21 cellular contexts compared by ENCODE assay signal in the genomic region with DNA sequence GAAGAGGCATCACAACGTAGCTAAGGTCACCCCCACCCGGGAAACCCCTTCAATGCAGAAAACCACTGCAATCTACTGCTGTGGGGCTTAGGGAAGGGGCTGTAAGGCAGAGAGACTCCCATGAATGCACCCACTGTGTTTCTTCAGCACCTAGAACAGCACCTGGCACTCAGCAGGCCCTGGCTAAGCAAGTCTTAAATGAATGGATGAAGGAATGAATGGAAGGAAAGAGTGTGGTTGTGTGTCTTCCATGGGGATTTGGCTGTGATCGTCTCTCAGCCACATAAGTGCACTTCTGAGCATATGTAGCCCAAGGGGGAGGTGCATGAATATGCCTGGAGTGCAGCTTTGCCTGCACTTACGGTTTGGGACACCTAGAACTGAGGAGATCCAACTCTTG. TPM values are rescaled to one million over a fixed set of nuclear protein-coding genes. Genes with fewer than 3 reads are reported as not detected.
DNase-seq lines count a peak whose midpoint lies in the region; ATAC-seq, FAIRE-seq and TF ChIP-seq lines count a peak whose summit lies in the region.
"Had no signal": no experiment of that assay in that cellular context is flagged by ENCODE, and none has a peak within 500 bp of the region (broad histone marks: within the 10 kb centered on the region; RNA-seq: fewer than 3 reads in every experiment).

No MANE protein-coding gene starts in this region.

- no peak for DNase-seq in HCT116 (ENCODE audit: low read depth, low spot score)
- DNase-seq in K562 (ENCODE audit: extremely low read depth in 1 of 4, low spot score in 3 of 4): no peak
- no peak for DNase-seq in activated T-cell treated with anti-CD3 and anti-CD28 coated beads, Interleukin-2, amount 50 U/mL, for 72 hours
- DNase-seq: AML-193; C1 segment of cervical spinal cord; Caco-2; CD8-positive, alpha-beta T cell; MM.1S; NCI-H2029; NCI-H446; NCI-H524 treated with DMSO at 0.1 percent for 48 hours; NCI-H774; SIG-M5; T-helper 17 cell had no signal

- H2AFZ ChIP-seq in HCT116 (ENCODE audit: low read depth, low read length, poor library complexity, severe bottlenecking): no peak overlapping the region
- no peak overlapping the region for H2AFZ ChIP-seq in K562 (ENCODE audit: low read depth, low read length)

- in situ Hi-C loops in K562 (cut with MboI): no loop called here

- H3K4me1 Mint-ChIP-seq in activated T-cell treated with anti-CD3 and anti-CD28 coated beads, Interleukin-2, amount 50 U/mL, for 72 hours (ENCODE audit: low read depth): peaks cover 32% of the 10 kb centered on the region

- H3K27ac ChIP-seq in HCT116 (ENCODE audit: low read depth, low read length) (no peak overlapping the region), K562 (ENCODE audit: extremely low read depth, low read depth, low read length) (no peak overlapping the region)
- H3K27ac ChIP-seq: A549, KMS-11, SK-N-MC had no signal

- TF ChIP-seq EP300 in K562 (IDR thresholded peaks at IDR 0.05; ENCODE audit: low read length): no peak

- peaks cover 2% of the 10 kb centered on the region for H3K9me1 ChIP-seq in K562 (ENCODE audit: control insufficient read depth, insufficient read depth, low read length)

- TF ChIP-seq POLR2A in HCT116 (IDR thresholded peaks at IDR 0.05; ENCODE audit: borderline replicate concordance, extremely low read depth, insufficient read depth, insufficient read length) (no peak), K562 (conservative IDR thresholded peaks at IDR 0.05) (no peak)

- H3K27me3 ChIP-seq in HCT116 (ENCODE audit: insufficient read depth, low read length) (no peaks in the 10 kb centered on the region), K562 (ENCODE audit: control insufficient read depth in 2 of 2, insufficient read depth in 2 of 2, low read length in 2 of 2) (no peaks in the 10 kb centered on the region)

- H3K9me2 ChIP-seq in HCT116 (ENCODE audit: insufficient read depth): no peaks in the 10 kb centered on the region

- H3K4me3 ChIP-seq in HCT116 (replicated peaks in 1 of 2; ENCODE audit: low read depth in 1 of 2, low read length in 2 of 2) (no peak overlapping the region), K562 (no peak overlapping the region)
- H3K4me3 ChIP-seq: A549, SK-N-MC had no signal

- no peak overlapping the region for H3K4me3 Mint-ChIP-seq in activated T-cell treated with anti-CD3 and anti-CD28 coated beads, Interleukin-2, amount 50 U/mL, for 72 hours
- H3K4me3 Mint-ChIP-seq: CD8-positive, alpha-beta T cell; T-helper 17 cell had no signal

- TF ChIP-seq CTCF in HCT116 (IDR thresholded peaks at IDR 0.05 in 2 of 3, conservative IDR thresholded peaks at IDR 0.05 in 1 of 3; ENCODE audit: borderline replicate concordance in 1 of 3, insufficient read depth in 1 of 3, low read depth in 2 of 3, low read length in 2 of 3) (no peak), K562 (IDR thresholded peaks at IDR 0.05 in 2 of 3, conservative IDR thresholded peaks at IDR 0.05 in 1 of 3; ENCODE audit: insufficient read depth in 2 of 3, low read depth in 1 of 3, low read length in 3 of 3) (no peak)

- CTCF ChIA-PET in HCT116 (lab: Charles Lee): no interaction called here
- CTCF ChIA-PET in K562 (lab: Yijun Ruan, JAX; ENCODE audit: low intra/inter-chr PET ratio): no interaction called here

- peaks cover 4 to 6% of the 10 kb centered on the region in 2 donors for H3K36me3 Mint-ChIP-seq in activated T-cell treated with anti-CD3 and anti-CD28 coated beads, Interleukin-2, amount 50 U/mL, for 72 hours (ENCODE audit: insufficient read depth in 2 of 2)

- BruUV-seq in HCT116 (replicated peaks; lab: Mats Ljungman, UMichigan) (no TSS peak), K562 (replicated peaks; lab: Mats Ljungman, UMichigan) (no TSS peak)

- H3K27me3 Mint-ChIP-seq in activated T-cell treated with anti-CD3 and anti-CD28 coated beads, Interleukin-2, amount 50 U/mL, for 72 hours (ENCODE audit: low read depth): no peaks in the 10 kb centered on the region
- H3K27me3 Mint-ChIP-seq: T-helper 17 cell had no signal

- H4K20me1 ChIP-seq in HCT116 (ENCODE audit: insufficient read depth) (no peaks in the 10 kb centered on the region), K562 (replicated peaks; ENCODE audit: control insufficient read depth, insufficient read depth, low read length) (no peaks in the 10 kb centered on the region)

- no peak overlapping the region for H3K4me2 ChIP-seq in HCT116 (ENCODE audit: low read length)
- no peak overlapping the region for H3K4me2 ChIP-seq in K562 (ENCODE audit: insufficient read depth, low read length)
- H3K4me2 ChIP-seq: A549, KMS-11 had no signal

- POLR2A ChIA-PET in HCT116 (lab: Charles Lee): no interaction called here
- POLR2A ChIA-PET in K562 (lab: Yijun Ruan, JAX): interaction anchor here (0.7 kb wide), 1 partner anchor 10 kb away, joined by 5 read pairs; a partner anchor contains a TSS

- ATAC-seq in HCT116 (no peak), K562 (no peak), HG02763 (IDR thresholded peaks at IDR 0.05; ENCODE audit: unreplicated experiment) (no peak)
- ATAC-seq in activated T-cell treated with anti-CD3 and anti-CD28 coated beads, Interleukin-2, amount 50 U/mL, for 72 hours (replicated peaks in 1 of 2): no peak
- ATAC-seq: A549; CD8-positive, alpha-beta T cell; T-helper 17 cell had no signal

- H3K9me3 ChIP-seq in HCT116 (ENCODE audit: control insufficient read depth in 1 of 2, insufficient read depth in 1 of 2, low read depth in 1 of 2, low read length in 2 of 2) (peaks cover 3 to 10% of the 10 kb centered on the region in 2 experiments; a peak in 2 of 4 replicates), K562 (replicated peaks; ENCODE audit: control insufficient read depth, insufficient read depth, low read depth, low read length) (peaks cover 3% of the 10 kb centered on the region; the same call in 1 of the 2 replicates)
- H3K9me3 ChIP-seq: Caco-2 had no signal

- H3K9ac ChIP-seq in HCT116 (ENCODE audit: low read length) (no peak overlapping the region), K562 (ENCODE audit: insufficient read depth in 1 of 2, low read depth in 2 of 2, low read length in 2 of 2) (no peak overlapping the region)
- H3K9ac ChIP-seq: KMS-11 had no signal

- no peak for FAIRE-seq in K562 (lab: Jason Lieb, UNC)
- FAIRE-seq: A549, G401.6, HTR-8/SVneo, RCC 7860 had no signal

- H3K27ac Mint-ChIP-seq in activated T-cell treated with anti-CD3 and anti-CD28 coated beads, Interleukin-2, amount 50 U/mL, for 72 hours: no peak overlapping the region
- H3K27ac Mint-ChIP-seq: CD8-positive, alpha-beta T cell had no signal

- 56% methylated on average over 4 of the region's 4 CpGs for WGBS in K562 (ENCODE audit: insufficient coverage, low coverage, missing lambda C conversion rate)

- TF ChIP-seq RAD21 in HCT116 (IDR thresholded peaks at IDR 0.05; ENCODE audit: low read depth) (no peak), K562 (CRISPR knock-in tag; conservative IDR thresholded peaks at IDR 0.05 in 1 of 2, IDR thresholded peaks at IDR 0.05 in 1 of 2) (no peak)

- H3K79me2 ChIP-seq in HCT116 (ENCODE audit: insufficient read depth, low read length) (0 out of 2 replicates have a peak, but pooled peaks cover 9% of the 10 kb centered on the region), K562 (ENCODE audit: control insufficient read depth, insufficient read depth, low read length) (no peaks in the 10 kb centered on the region)

- H3K4me1 ChIP-seq in HCT116 (ENCODE audit: control insufficient read depth in 1 of 2, insufficient read depth in 2 of 2, low read length in 2 of 2) (peaks cover 11 to 35% of the 10 kb centered on the region in 2 experiments), K562 (replicated peaks in 1 of 2; ENCODE audit: control insufficient read depth in 2 of 2, insufficient read depth in 2 of 2, low read length in 2 of 2) (peaks cover 28 to 39% of the 10 kb centered on the region in 2 experiments)

- intact Hi-C loops in HCT116 (cut with micrococcal nuclease): no loop called here
- intact Hi-C loops in K562 (cut with micrococcal nuclease): no loop called here

- H3K36me3 ChIP-seq in HCT116 (ENCODE audit: control insufficient read depth in 1 of 2, insufficient read depth in 2 of 2, low read length in 2 of 2): no peaks in the 10 kb centered on the region
- no peaks in the 10 kb centered on the region for H3K36me3 ChIP-seq in K562 (ENCODE audit: control insufficient read depth, insufficient read depth, low read length)

- RAD21 ChIA-PET in HCT116 (lab: Charles Lee; ENCODE audit: low non-redundant PET in 1 of 2, low total read pairs in 2 of 2, uncharacterized antibody in 2 of 2, unreplicated experiment in 2 of 2): no interaction called here

- H3K9me3 Mint-ChIP-seq in activated T-cell treated with anti-CD3 and anti-CD28 coated beads, Interleukin-2, amount 50 U/mL, for 72 hours: peaks cover 2% of the 10 kb centered on the region in 2 donors

RNA-seq across cellular contexts. Expression of a gene that starts 2.9 kb away (rescaled TPM):
- total RNA-seq in HCT116 (2021; ENCODE audit: unreplicated experiment) (7.7 TPM), K562 (2014; rRNA removed) (3.6 and 3.7 TPM in 2 replicates), K562 (2014; rRNA removed; fragmentation: Illumina TruSeq; extraction: Trizol) (3.1 and 3.9 TPM in 2 replicates), K562 (2015; rRNA removed; fragmentation: Illumina TruSeq; extraction: Trizol) (3.9 and 4.7 TPM in 2 replicates), K562 (2021) (5.9 and 7.6 TPM in 2 replicates)
- 7.1 and 9.6 TPM in 2 replicates for polyA plus RNA-seq in HCT116 (2012)
- total RNA-seq in K562 (2011; cell fraction: chromatin; rRNA removed; ENCODE audit: low replicate concordance): 35.6 and 69.3 TPM in 2 replicates
- total RNA-seq in K562 (2011; cell fraction: nucleolus; rRNA removed): 24.6 and 29.0 TPM in 2 replicates
- 35.5 and 35.6 TPM in 2 replicates for total RNA-seq in K562 (2011; cell fraction: nucleoplasm; rRNA removed)
- polyA plus RNA-seq in K562 (2011; rRNA removed) (6.8 and 9.4 TPM in 2 replicates), K562 (2014; fragmentation: Illumina TruSeq; extraction: Trizol) (8.9 and 10.1 TPM in 2 replicates), K562 (2014; fragmentation: Nextera tagmentation; extraction: Ambion mirVana) (1 to 10 TPM in 1 of 2 experiments, under 1 TPM in 1; 0.68 to 2.5 TPM), K562 (2014; rRNA removed) (6.8 and 8.6 TPM in 2 replicates)
- polyA plus RNA-seq in K562 (2011; cell fraction: cytosol; rRNA removed): 5.8 and 5.9 TPM in 2 replicates
- polyA plus RNA-seq in K562 (2011; cell fraction: nucleus; rRNA removed): 52.3 and 65.7 TPM in 2 replicates
- 13.1 and 29.9 TPM in 2 replicates for polyA plus RNA-seq in K562 (2012)
- 2.1 and 3.3 TPM in 2 replicates for polyA minus RNA-seq in K562 (2011; rRNA and poly(A)+ RNA removed)
- polyA minus RNA-seq in K562 (2011; cell fraction: cytosol; rRNA and poly(A)+ RNA removed): not detected in 2 replicates
- 14.4 and 14.7 TPM in 2 replicates for polyA minus RNA-seq in K562 (2011; cell fraction: nucleus; rRNA and poly(A)+ RNA removed)
- 10 to 100 TPM; 27.9 to 30.7 TPM for total RNA-seq in activated T-cell treated with anti-CD3 and anti-CD28 coated beads, Interleukin-2, amount 50 U/mL, for 72 hours

RNA-seq across cellular contexts. Expression of a gene that starts 3.1 kb away (rescaled TPM):
- total RNA-seq in HCT116 (2021; ENCODE audit: unreplicated experiment) (55.9 TPM), K562 (2014; rRNA removed) (63.3 and 68.9 TPM in 2 replicates), K562 (2014; rRNA removed; fragmentation: Illumina TruSeq; extraction: Trizol) (21.2 and 26.1 TPM in 2 replicates), K562 (2015; rRNA removed; fragmentation: Illumina TruSeq; extraction: Trizol) (32.0 and 33.7 TPM in 2 replicates), K562 (2021) (44.1 and 45.6 TPM in 2 replicates)
- polyA plus RNA-seq in HCT116 (2012): 112 and 115 TPM in 2 replicates
- total RNA-seq in K562 (2011; cell fraction: chromatin; rRNA removed; ENCODE audit: low replicate concordance): 24.9 and 71.9 TPM in 2 replicates
- 125 and 126 TPM in 2 replicates for total RNA-seq in K562 (2011; cell fraction: nucleolus; rRNA removed)
- 67.8 and 77.4 TPM in 2 replicates for total RNA-seq in K562 (2011; cell fraction: nucleoplasm; rRNA removed)
- polyA plus RNA-seq in K562 (2011; rRNA removed) (57.7 and 68.8 TPM in 2 replicates), K562 (2014; fragmentation: Illumina TruSeq; extraction: Trizol) (72.6 and 73.2 TPM in 2 replicates), K562 (2014; fragmentation: Nextera tagmentation; extraction: Ambion mirVana) (10 to 100 TPM; 21.3 to 27.3 TPM), K562 (2014; rRNA removed) (81.5 and 83.8 TPM in 2 replicates)
- polyA plus RNA-seq in K562 (2011; cell fraction: cytosol; rRNA removed): 179 and 221 TPM in 2 replicates
- 92.4 and 97.3 TPM in 2 replicates for polyA plus RNA-seq in K562 (2011; cell fraction: nucleus; rRNA removed)
- 57.1 and 57.4 TPM in 2 replicates for polyA plus RNA-seq in K562 (2012)
- 30.4 and 35.1 TPM in 2 replicates for polyA minus RNA-seq in K562 (2011; rRNA and poly(A)+ RNA removed)
- polyA minus RNA-seq in K562 (2011; cell fraction: cytosol; rRNA and poly(A)+ RNA removed): 26.4 and 28.5 TPM in 2 replicates
- polyA minus RNA-seq in K562 (2011; cell fraction: nucleus; rRNA and poly(A)+ RNA removed): 4.7 and 11.6 TPM in 2 replicates
- total RNA-seq in activated T-cell treated with anti-CD3 and anti-CD28 coated beads, Interleukin-2, amount 50 U/mL, for 72 hours: 10 to 100 TPM; 60.4 to 64.7 TPM

RNA-seq across cellular contexts. Expression of a gene that starts 6.1 kb away (rescaled TPM):
- total RNA-seq in HCT116 (2021; ENCODE audit: unreplicated experiment) (23.2 TPM), K562 (2014; rRNA removed) (4.4 and 11.2 TPM in 2 replicates), K562 (2014; rRNA removed; fragmentation: Illumina TruSeq; extraction: Trizol) (1.8 and 2.1 TPM in 2 replicates), K562 (2015; rRNA removed; fragmentation: Illumina TruSeq; extraction: Trizol) (2.6 and 3.1 TPM in 2 replicates), K562 (2021) (15.9 and 17.6 TPM in 2 replicates)
- polyA plus RNA-seq in HCT116 (2012): 23.7 and 29.8 TPM in 2 replicates
- 8.1 and 27.1 TPM in 2 replicates for total RNA-seq in K562 (2011; cell fraction: chromatin; rRNA removed; ENCODE audit: low replicate concordance)
- total RNA-seq in K562 (2011; cell fraction: nucleolus; rRNA removed): 25.7 and 35.0 TPM in 2 replicates
- 21.9 and 29.8 TPM in 2 replicates for total RNA-seq in K562 (2011; cell fraction: nucleoplasm; rRNA removed)
- polyA plus RNA-seq in K562 (2011; rRNA removed) (3.4 and 6.3 TPM in 2 replicates), K562 (2014; fragmentation: Illumina TruSeq; extraction: Trizol) (8.1 and 12.8 TPM in 2 replicates), K562 (2014; fragmentation: Nextera tagmentation; extraction: Ambion mirVana) (under 1 TPM; 0.49 TPM), K562 (2014; rRNA removed) (8.6 and 10.0 TPM in 2 replicates)
- polyA plus RNA-seq in K562 (2011; cell fraction: cytosol; rRNA removed): 5.2 and 13.0 TPM in 2 replicates
- 21.6 and 30.6 TPM in 2 replicates for polyA plus RNA-seq in K562 (2011; cell fraction: nucleus; rRNA removed)
- 16.0 and 16.8 TPM in 2 replicates for polyA plus RNA-seq in K562 (2012)
- 1.1 and 2.5 TPM in 2 replicates for polyA minus RNA-seq in K562 (2011; rRNA and poly(A)+ RNA removed)
- polyA minus RNA-seq in K562 (2011; cell fraction: cytosol; rRNA and poly(A)+ RNA removed): 6.1 and 10.4 TPM in 2 replicates
- 7.2 and 8.5 TPM in 2 replicates for polyA minus RNA-seq in K562 (2011; cell fraction: nucleus; rRNA and poly(A)+ RNA removed)
- total RNA-seq in activated T-cell treated with anti-CD3 and anti-CD28 coated beads, Interleukin-2, amount 50 U/mL, for 72 hours: 1 to 10 TPM; 6.9 to 9.7 TPM

RNA-seq across cellular contexts. Expression of a gene that starts 9.7 kb away (rescaled TPM):
- 28.9 TPM for total RNA-seq in HCT116 (2021; ENCODE audit: unreplicated experiment)
- polyA plus RNA-seq in HCT116 (2012): 14.9 and 20.1 TPM in 2 replicates
- 3.0 and 8.8 TPM in 2 replicates for total RNA-seq in K562 (2011; cell fraction: chromatin; rRNA removed; ENCODE audit: low replicate concordance)
- total RNA-seq in K562 (2011; cell fraction: nucleolus; rRNA removed): 2.5 and 3.2 TPM in 2 replicates
- 2.6 TPM in 2 replicates for total RNA-seq in K562 (2011; cell fraction: nucleoplasm; rRNA removed)
- 1.2 and 1.6 TPM in 2 replicates for total RNA-seq in K562 (2014; rRNA removed)
- 1.3 and 1.4 TPM in 2 replicates for total RNA-seq in K562 (2014; rRNA removed; fragmentation: Illumina TruSeq; extraction: Trizol)
- 1.8 and 1.9 TPM in 2 replicates for total RNA-seq in K562 (2015; rRNA removed; fragmentation: Illumina TruSeq; extraction: Trizol)
- 3.3 and 4.5 TPM in 2 replicates for total RNA-seq in K562 (2021)
- 3.0 and 3.8 TPM in 2 replicates for polyA plus RNA-seq in K562 (2011; rRNA removed)
- 2.6 and 3.9 TPM in 2 replicates for polyA plus RNA-seq in K562 (2011; cell fraction: cytosol; rRNA removed)
- polyA plus RNA-seq in K562 (2011; cell fraction: nucleus; rRNA removed): 1.3 and 1.7 TPM in 2 replicates
- 1.1 and 2.3 TPM in 2 replicates for polyA plus RNA-seq in K562 (2012)
- polyA plus RNA-seq in K562 (2014; fragmentation: Illumina TruSeq; extraction: Trizol): 0.89 and 1.4 TPM in 2 replicates
- 1 to 10 TPM in 1 of 2 experiments, under 1 TPM in 1; 0.34 to 1.1 TPM for polyA plus RNA-seq in K562 (2014; fragmentation: Nextera tagmentation; extraction: Ambion mirVana)
- 1.5 and 1.9 TPM in 2 replicates for polyA plus RNA-seq in K562 (2014; rRNA removed)
- 7.1 and 8.6 TPM in 2 replicates for polyA minus RNA-seq in K562 (2011; rRNA and poly(A)+ RNA removed)
- polyA minus RNA-seq in K562 (2011; cell fraction: cytosol; rRNA and poly(A)+ RNA removed): 2.7 and 4.4 TPM in 2 replicates
- 1.2 and 1.6 TPM in 2 replicates for polyA minus RNA-seq in K562 (2011; cell fraction: nucleus; rRNA and poly(A)+ RNA removed)
- 10 to 100 TPM; 13.3 to 16.8 TPM for total RNA-seq in activated T-cell treated with anti-CD3 and anti-CD28 coated beads, Interleukin-2, amount 50 U/mL, for 72 hours

RNA-seq across cellular contexts. Expression of a gene that starts 25.3 kb away (rescaled TPM):
- total RNA-seq in HCT116 (2021; ENCODE audit: unreplicated experiment) (2.5 TPM), K562 (2014; rRNA removed) (2.8 and 3.9 TPM in 2 replicates), K562 (2014; rRNA removed; fragmentation: Illumina TruSeq; extraction: Trizol) (0.77 and 0.80 TPM in 2 replicates), K562 (2015; rRNA removed; fragmentation: Illumina TruSeq; extraction: Trizol) (1.9 and 2.3 TPM in 2 replicates), K562 (2021) (2.5 and 3.0 TPM in 2 replicates)
- polyA plus RNA-seq in HCT116 (2012): 0.90 and 1.7 TPM in 2 replicates
- 1.5 and 2.6 TPM in 2 replicates for total RNA-seq in K562 (2011; cell fraction: chromatin; rRNA removed; ENCODE audit: low replicate concordance)
- total RNA-seq in K562 (2011; cell fraction: nucleolus; rRNA removed): 2.6 and 3.5 TPM in 2 replicates
- 2.3 and 3.1 TPM in 2 replicates for total RNA-seq in K562 (2011; cell fraction: nucleoplasm; rRNA removed)
- polyA plus RNA-seq in K562 (2011; rRNA removed) (1.3 and 1.8 TPM in 2 replicates), K562 (2014; fragmentation: Illumina TruSeq; extraction: Trizol) (1.7 and 2.6 TPM in 2 replicates), K562 (2014; fragmentation: Nextera tagmentation; extraction: Ambion mirVana) (under 1 TPM; 0.18 to 0.73 TPM), K562 (2014; rRNA removed) (2.0 and 4.3 TPM in 2 replicates)
- 1.9 and 3.2 TPM in 2 replicates for polyA plus RNA-seq in K562 (2011; cell fraction: cytosol; rRNA removed)
- polyA plus RNA-seq in K562 (2011; cell fraction: nucleus; rRNA removed): 1.2 and 1.3 TPM in 2 replicates
- polyA plus RNA-seq in K562 (2012): 2.9 and 3.1 TPM in 2 replicates
- polyA minus RNA-seq in K562 (2011; rRNA and poly(A)+ RNA removed): 0.51 and 0.67 TPM in 2 replicates
- 0.48 TPM in 1 of 2 replicates, not detected in the other for polyA minus RNA-seq in K562 (2011; cell fraction: cytosol; rRNA and poly(A)+ RNA removed)
- 0.54 and 2.1 TPM in 2 replicates for polyA minus RNA-seq in K562 (2011; cell fraction: nucleus; rRNA and poly(A)+ RNA removed)
- 1 to 10 TPM; 1.9 to 2.6 TPM for total RNA-seq in activated T-cell treated with anti-CD3 and anti-CD28 coated beads, Interleukin-2, amount 50 U/mL, for 72 hours
